8 cellular contexts compared by ENCODE assay signal in genomic region chr3:14216257-14217048, GRCh38. TPM values are rescaled to one million over a fixed set of nuclear protein-coding genes. Genes with fewer than 3 reads are reported as not detected.
DNase-seq lines count a peak whose midpoint lies in the region; ATAC-seq, FAIRE-seq and TF ChIP-seq lines count a peak whose summit lies in the region.

No MANE protein-coding gene starts in this region.

- ATAC-seq in activated naive CD8-positive, alpha-beta T cell treated with anti-CD3 and anti-CD28 coated beads, Interleukin-2, amount 10 ng/mL, durations not matched to agents 7 days and 5 days (ENCODE audit: low read depth): peak; percentile 85
- no peak for ATAC-seq in HG03175 (IDR thresholded peaks at IDR 0.05; ENCODE audit: unreplicated experiment)

- H3K9me3 Mint-ChIP-seq in Calu3 (ENCODE audit: low read depth, unreplicated experiment): peaks cover 4% of the 10 kb centered on the region
- H3K9me3 Mint-ChIP-seq in activated naive CD8-positive, alpha-beta T cell treated with anti-CD3 and anti-CD28 coated beads, Interleukin-2, amount 10 ng/mL, durations not matched to agents 7 days and 5 days: peaks cover 8% of the 10 kb centered on the region

- WGBS in iPS DF 6.9 (ENCODE audit: insufficient coverage, insufficient read length): no CpG with 5 or more reads among the region's 22 CpGs
- WGBS in small intestine, 3 donors: 52 to 89% (median 78%) methylated on average over 22 of the region's 22 CpGs

- H3K27me3 ChIP-seq in MG63 (no peaks in the 10 kb centered on the region), iPS DF 6.9 (ENCODE audit: control insufficient read depth, insufficient read depth, low read length) (no peaks in the 10 kb centered on the region), small intestine (ENCODE audit: control insufficient read depth in 2 of 2, insufficient read depth in 2 of 2, low read length in 2 of 2) (no peaks in the 10 kb centered on the region)

- H3K4me3 ChIP-seq in MG63 (no peak overlapping the region), iPS DF 6.9 (ENCODE audit: low read length) (peak overlapping the region; percentile 53; the same call in 1 of the 2 replicates), small intestine (ENCODE audit: low read depth in 1 of 2, low read length in 2 of 2) (no peak overlapping the region)

- no peak for FAIRE-seq in small intestine (lab: Jason Lieb, UNC)

- H3K4me1 ChIP-seq in iPS DF 6.9 (ENCODE audit: control insufficient read depth, insufficient read depth, low read length): no peaks in the 10 kb centered on the region
- peaks cover 8 to 11% of the 10 kb centered on the region in 2 donors for H3K4me1 ChIP-seq in small intestine (ENCODE audit: control insufficient read depth in 2 of 2, insufficient read depth in 1 of 2, low read depth in 1 of 2, low read length in 1 of 2)

- H3K27me3 Mint-ChIP-seq in Calu3 (ENCODE audit: unreplicated experiment): no peaks in the 10 kb centered on the region
- peaks cover 14% of the 10 kb centered on the region for H3K27me3 Mint-ChIP-seq in activated naive CD8-positive, alpha-beta T cell treated with anti-CD3 and anti-CD28 coated beads, Interleukin-2, amount 10 ng/mL, durations not matched to agents 7 days and 5 days

- no peak for TF ChIP-seq CTCF in Calu3 (IDR thresholded peaks at IDR 0.05; ENCODE audit: unreplicated experiment)

- POLR2A ChIA-PET in activated naive CD8-positive, alpha-beta T cell treated with anti-CD3 and anti-CD28 coated beads, Interleukin-2, amount 10 ng/mL, durations not matched to agents 7 days and 5 days (lab: Charles Lee): no interaction called here

- no peak overlapping the region for H3K27ac ChIP-seq in iPS DF 6.9 (ENCODE audit: low read length)
- H3K27ac ChIP-seq in small intestine (ENCODE audit: low read depth in 1 of 2, low read length in 1 of 2): peak overlapping the region in 1 of 2 donors; percentile 67

- H3K9me3 ChIP-seq in MG63 (peaks cover under 1% of the 10 kb centered on the region), iPS DF 6.9 (ENCODE audit: control insufficient read depth, insufficient read depth, low read length) (no peaks in the 10 kb centered on the region), small intestine (ENCODE audit: control insufficient read depth, low read depth) (no peaks in the 10 kb centered on the region)

- DNase-seq in Calu3 (peak; percentile 27), MG63 (peak; percentile 19), iPS DF 6.9 (ENCODE audit: low read depth, low spot score) (peak; percentile 89), small intestine (peak; percentile 65), NCI-H2107 treated with DMSO at 0.1 percent for 48 hours (lab: John Stamatoyannopoulos, UW; ENCODE audit: unreplicated experiment) (no peak), 8988T (no peak)
- peak; percentile 38 for DNase-seq in activated naive CD8-positive, alpha-beta T cell treated with anti-CD3 and anti-CD28 coated beads, Interleukin-2, amount 10 ng/mL, durations not matched to agents 7 days and 5 days

- no peak overlapping the region for H3K27ac Mint-ChIP-seq in Calu3 (ENCODE audit: unreplicated experiment)
- peak overlapping the region; percentile 38 for H3K27ac Mint-ChIP-seq in activated naive CD8-positive, alpha-beta T cell treated with anti-CD3 and anti-CD28 coated beads, Interleukin-2, amount 10 ng/mL, durations not matched to agents 7 days and 5 days

- intact Hi-C loops in Calu3 (cut with micrococcal nuclease; ENCODE audit: unreplicated experiment): no loop called here

- H3K4me3 Mint-ChIP-seq in Calu3 (ENCODE audit: low read depth, unreplicated experiment): peak overlapping the region; percentile 57
- peak overlapping the region; percentile 68 for H3K4me3 Mint-ChIP-seq in activated naive CD8-positive, alpha-beta T cell treated with anti-CD3 and anti-CD28 coated beads, Interleukin-2, amount 10 ng/mL, durations not matched to agents 7 days and 5 days

- CTCF ChIA-PET in Calu3 (lab: Charles Lee): interaction anchor here (1.4 kb wide), 1 partner anchor 13 kb away, joined by 5 read pairs; no protein-coding TSS in a partner anchor

- H3K36me3 Mint-ChIP-seq in Calu3 (ENCODE audit: insufficient read depth, unreplicated experiment): no peaks in the 10 kb centered on the region
- H3K36me3 Mint-ChIP-seq in activated naive CD8-positive, alpha-beta T cell treated with anti-CD3 and anti-CD28 coated beads, Interleukin-2, amount 10 ng/mL, durations not matched to agents 7 days and 5 days: peaks cover 1% of the 10 kb centered on the region

- H3K4me1 Mint-ChIP-seq in Calu3 (ENCODE audit: low read depth, unreplicated experiment): peaks cover 6% of the 10 kb centered on the region
- no peaks in the 10 kb centered on the region for H3K4me1 Mint-ChIP-seq in activated naive CD8-positive, alpha-beta T cell treated with anti-CD3 and anti-CD28 coated beads, Interleukin-2, amount 10 ng/mL, durations not matched to agents 7 days and 5 days

- no peaks in the 10 kb centered on the region for H3K36me3 ChIP-seq in MG63
- H3K36me3 ChIP-seq in iPS DF 6.9 (ENCODE audit: control insufficient read depth, insufficient read depth, low read length): no peaks in the 10 kb centered on the region
- H3K36me3 ChIP-seq in small intestine (ENCODE audit: control insufficient read depth in 2 of 2, insufficient read depth in 2 of 2, low read length in 2 of 2): no peaks in the 10 kb centered on the region

- BruUV-seq in Calu3 (replicated peaks; lab: Mats Ljungman, UMichigan): TSS peak; percentile 51

RNA-seq across cellular contexts. Expression of gene LSM3, which starts 37.8 kb away (rescaled TPM):
- 16.7 and 17.7 TPM in 2 replicates for total RNA-seq in Calu3 (2022)
- 19.7 and 27.5 TPM in 2 replicates for total RNA-seq in MG63 (2014; rRNA removed; shearing (Covaris generic); ENCODE audit: low replicate concordance)
- total RNA-seq in activated naive CD8-positive, alpha-beta T cell treated with anti-CD3 and anti-CD28 coated beads, Interleukin-2, amount 10 ng/mL, durations not matched to agents 7 days and 5 days: 10 to 100 TPM; 14.3 to 14.4 TPM
- 10 to 100 TPM; 13.0 to 18.4 (median 14.3) TPM for polyA plus RNA-seq in small intestine

RNA-seq across cellular contexts. Expression of gene XPC, which starts 38.1 kb away (rescaled TPM):
- 23.8 and 24.3 TPM in 2 replicates for total RNA-seq in Calu3 (2022)
- total RNA-seq in MG63 (2014; rRNA removed; shearing (Covaris generic); ENCODE audit: low replicate concordance): 8.2 and 12.0 TPM in 2 replicates
- 10 to 100 TPM; 53.3 to 56.8 TPM for total RNA-seq in activated naive CD8-positive, alpha-beta T cell treated with anti-CD3 and anti-CD28 coated beads, Interleukin-2, amount 10 ng/mL, durations not matched to agents 7 days and 5 days
- 10 to 100 TPM; 17.3 to 25.5 (median 23.2) TPM for polyA plus RNA-seq in small intestine

Comparison
In these comparisons a context has a peak if more than half of its experiments do, and no peak if none do; other contexts are left out.
1. DNase-seq: peak in Calu3 (single experiment), MG63 (single experiment), activated naive CD8-positive, alpha-beta T cell treated with anti-CD3 and anti-CD28 coated beads, Interleukin-2, amount 10 ng/mL, durations not matched to agents 7 days and 5 days (single experiment), iPS DF 6.9 (single experiment) and small intestine (single experiment); none in NCI-H2107 treated with DMSO at 0.1 percent for 48 hours (single experiment) and 8988T (single experiment).